ENCODE assay signal across 21 cellular contexts in genomic region chr6:14791525-14791924, GRCh38.
A peak's percentile ranks its signal among the peaks of the same experiment; 100 is the strongest.
DNase-seq lines count a peak whose midpoint lies in the region; ATAC-seq and TF ChIP-seq lines count a peak whose summit lies in the region.
"Had no signal": no experiment of that assay in that cellular context is flagged by ENCODE, and none has a peak within 500 bp of the region (broad histone marks: within the 10 kb centered on the region; RNA-seq: fewer than 3 reads in every experiment).

No MANE protein-coding gene starts in this region.

- TF ChIP-seq CTCF in HEK293 (tag by site-specific recombination; IDR thresholded peaks at IDR 0.05) (no peak), omental fat pad (IDR thresholded peaks at IDR 0.05) (no peak)

- H3K4me1 ChIP-seq in HEK293 (ENCODE audit: control insufficient read depth, insufficient read depth, low read length) (peaks cover 13% of the 10 kb centered on the region), adipocyte (ENCODE audit: control insufficient read depth, insufficient read depth, low read length) (peaks cover 11% of the 10 kb centered on the region)

- H3K9me3 ChIP-seq in HEK293 (ENCODE audit: control insufficient read depth, insufficient read depth, low read depth, low read length) (no peaks in the 10 kb centered on the region), adipocyte (ENCODE audit: control insufficient read depth, low read length) (no peaks in the 10 kb centered on the region)
- H3K9me3 ChIP-seq: neutrophil, SK-N-SH had no signal

- peak; percentile 29 for DNase-seq in Daoy (ENCODE audit: low read depth)
- peak; percentile 24 for DNase-seq in adipocyte (ENCODE audit: low read depth)
- peak; percentile 5 for DNase-seq in renal cortical epithelial cell (ENCODE audit: low read depth)
- no peak for DNase-seq in omental fat pad (ENCODE audit: low spot score)
- DNase-seq: activated CD4-positive, alpha-beta T cell treated with anti-CD3 and anti-CD28 coated beads, Interleukin-2, amount 50 U/mL, for 1 hour; activated naive CD8-positive, alpha-beta T cell treated with anti-CD3 and anti-CD28 coated beads, Interleukin-2, amount 10 ng/mL, durations not matched to agents 7 days and 5 days; effector CD4-positive, alpha-beta T cell; H9; MM.1S; NCI-H1930; NCI-H345; NK-92 treated with Interleukin-12 subunit alpha and Interleukin-12 subunit beta, amount 100 ng/mL, for 24 hours; RPMI8226; SK-N-SH; stimulated activated CD4-positive, alpha-beta T cell treated with anti-CD3 and anti-CD28 coated beads, Interleukin-4, amount 100 ng/mL, for 1 hour; stimulated activated naive CD4-positive, alpha-beta T cell treated with Interleukin-2 at 50 U/mL for 16 hours had no signal

- POLR2A ChIA-PET in HEK293 (lab: Yijun Ruan, JAX) = no interaction called here

- ATAC-seq in omental fat pad (ENCODE audit: low FRiP score) (no peak), HG03139 (IDR thresholded peaks at IDR 0.05; ENCODE audit: unreplicated experiment) (no peak), GM19455 (IDR thresholded peaks at IDR 0.05; ENCODE audit: unreplicated experiment) (no peak)

- no peak overlapping the region for H3K4me3 ChIP-seq in HEK293 (ENCODE audit: low read depth, low read length)
- no peak overlapping the region for H3K4me3 ChIP-seq in adipocyte (ENCODE audit: low read length)
- H3K4me3 ChIP-seq: lung had no signal

- CTCF ChIA-PET in HEK293 (lab: Yijun Ruan, JAX) = interaction anchor here (0.5 kb wide), 1 partner anchor 33 kb away, joined by 3 read pairs; no protein-coding TSS in a partner anchor

- H3K27me3 ChIP-seq in adipocyte (replicated peaks; ENCODE audit: control insufficient read depth, insufficient read depth, low read length) = no peaks in the 10 kb centered on the region
- H3K27me3 ChIP-seq: neutrophil had no signal

- no peak overlapping the region for H3K9ac ChIP-seq in adipocyte (ENCODE audit: low read length)
- H3K9ac ChIP-seq: SK-N-SH had no signal

- H3K36me3 ChIP-seq in HEK293 (ENCODE audit: control insufficient read depth in 2 of 2, insufficient read depth in 1 of 2, low read length in 2 of 2) (no peaks in the 10 kb centered on the region), adipocyte (ENCODE audit: control insufficient read depth, insufficient read depth, low read length, severe bottlenecking) (no peaks in the 10 kb centered on the region)
- H3K36me3 ChIP-seq: neutrophil had no signal

- no peak overlapping the region for H3K27ac ChIP-seq in HEK293 (ENCODE audit: extremely low read depth, low read depth, low read length)
- H3K27ac ChIP-seq: neutrophil had no signal

TF ChIP-seq in HEK293, 187 proteins besides CTCF, POLR2A, EP300 and RAD21:
- TF ChIP-seq ZNF510 (tag by site-specific recombination; IDR thresholded peaks at IDR 0.05; ENCODE audit: insufficient replicate concordance) (no peak), ZNF791 (tag by site-specific recombination; IDR thresholded peaks at IDR 0.05) (no peak), PRDM6 (tag by site-specific recombination; IDR thresholded peaks at IDR 0.05) (peak; percentile 52; the same call in 1 of the 2 replicates), ZNF837 (tag by site-specific recombination; IDR thresholded peaks at IDR 0.05) (no peak), ZNF175 (tag by site-specific recombination; IDR thresholded peaks at IDR 0.05) (no peak)
TF ChIP-seq in HEK293: peak in this region for 1.
